ENCODE assay signal across 33 cellular contexts in the genomic region with DNA sequence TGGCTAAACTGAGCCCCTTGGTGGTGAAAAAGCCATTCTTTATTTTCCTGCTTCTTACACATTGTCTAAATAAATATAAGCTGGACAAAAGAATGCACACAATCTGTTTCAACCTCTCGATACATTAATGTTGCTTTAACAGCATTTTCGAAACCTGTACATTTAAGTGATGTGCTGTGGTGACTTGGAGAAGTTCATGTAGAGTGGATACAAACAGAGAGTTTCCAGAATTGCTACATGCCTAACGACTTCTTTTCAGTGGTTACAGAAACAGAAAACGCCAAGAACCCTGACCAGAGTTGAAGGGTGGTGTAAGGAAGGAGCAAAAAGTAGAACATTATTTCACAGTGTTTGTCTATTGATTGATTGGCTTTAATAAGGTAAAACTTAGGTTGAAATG.
"Had no signal": no experiment of that assay in that cellular context is flagged by ENCODE, and none has a peak within 500 bp of the region (broad histone marks: within the 10 kb centered on the region; RNA-seq: fewer than 3 reads in every experiment).

No MANE protein-coding gene starts in this region.

- H3K27ac ChIP-seq: PC-9, RWPE1, SJCRH30, SK-N-MC had no signal

- H3K4me2 ChIP-seq: PC-9 had no signal

- H3K4me1 ChIP-seq: SJCRH30 had no signal

- H2AFZ ChIP-seq: PC-9 had no signal

- H3K27me3 ChIP-seq: MG63, SJCRH30 had no signal

- ATAC-seq: Panc1, Right ventricle myocardium inferior, SK-N-SH treated with all-trans-retinoic acid at 6 μM for 48 hours had no signal

- H3K9me3 ChIP-seq: SJCRH30 had no signal

- H3K36me3 ChIP-seq: MG63, SJCRH30 had no signal

- H3K4me3 ChIP-seq: MG63, PC-9, SJCRH30, SK-N-MC had no signal

- DNase-seq: Kasumi-1, KG1, MG63, NCI-H1048, NCI-H1092 treated with DMSO at 0.1 percent for 48 hours, NCI-H1105 treated with DMSO at 0.1 percent for 48 hours, NCI-H1417, NCI-H1436, NCI-H146, NCI-H1694, NCI-H187, NCI-H1930, NCI-H2029 treated with DMSO at 0.1 percent for 48 hours, NCI-H2081 treated with DMSO at 0.1 percent for 48 hours, NCI-H2107, NCI-H2171, NCI-H226, NCI-H446 treated with DMSO at 0.1 percent for 48 hours, NCI-H510A, NCI-H524, NCI-H526, NCI-H69, NCI-H748 treated with DMSO at 0.1 percent for 48 hours, NCI-H82, PC-9, SHP77, SIG-M5, SJCRH30 had no signal
